ENCODE assay signal across 1 cellular context in genomic region chr17:57459286-57459915, GRCh38.
TF ChIP-seq lines count a peak whose summit lies in the region.

No MANE protein-coding gene starts in this region.

TF ChIP-seq in K562, 482 proteins besides CTCF, POLR2A, EP300 and RAD21 (continued from another document and continues in another):
- peak; percentile 55; the same call in 1 of the 2 replicates for TF ChIP-seq MGA (IDR thresholded peaks at IDR 0.05)
- TF ChIP-seq MYBL2 (IDR thresholded peaks at IDR 0.05; ENCODE audit: low read depth) = no peak
- TF ChIP-seq MYBL2 (CRISPR knock-in tag; IDR thresholded peaks at IDR 0.05; ENCODE audit: borderline replicate concordance) = no peak
- no peak for TF ChIP-seq GTF2A2 (tag; IDR thresholded peaks at IDR 0.05)
- peak in 1 of 2 experiments; percentile 31; a peak in 1 of 4 replicates for TF ChIP-seq KDM1A (IDR thresholded peaks at IDR 0.05)
- TF ChIP-seq NELFE (IDR thresholded peaks at IDR 0.05; ENCODE audit: insufficient read depth, insufficient read length) = no peak
- no peak for TF ChIP-seq BRF1 (IDR thresholded peaks at IDR 0.05; ENCODE audit: borderline replicate concordance, extremely low read depth, insufficient read length)
- TF ChIP-seq NBN (IDR thresholded peaks at IDR 0.05; ENCODE audit: low read depth) = peak; percentile 78; the same call in 1 of the 2 replicates
- TF ChIP-seq ARNT (IDR thresholded peaks at IDR 0.05) = 0 out of 4 replicates have a peak, but pooled peaks of 1 of the 2 experiments have one; percentile 50
- TF ChIP-seq ZFP30 (CRISPR knock-in tag; IDR thresholded peaks at IDR 0.05; ENCODE audit: borderline replicate concordance) = no peak
- TF ChIP-seq RBM39 (optimal IDR thresholded peaks at IDR 0.05; ENCODE audit: low read depth, low read length) = no peak
- no peak for TF ChIP-seq ZNF551 (CRISPR knock-in tag; IDR thresholded peaks at IDR 0.05)
- TF ChIP-seq RBM34 (IDR thresholded peaks at IDR 0.05; ENCODE audit: borderline replicate concordance, insufficient read depth, low read length) = no peak
- TF ChIP-seq ZNF263 (CRISPR knock-in tag; IDR thresholded peaks at IDR 0.05; ENCODE audit: borderline replicate concordance) = peak; percentile 53; the same call in 1 of the 2 replicates
- TF ChIP-seq ZNF24 (IDR thresholded peaks at IDR 0.05) = no peak
- no peak for TF ChIP-seq SP1 (CRISPR knock-in tag; IDR thresholded peaks at IDR 0.05)
- no peak for TF ChIP-seq CHCHD3 (CRISPR knock-in tag; IDR thresholded peaks at IDR 0.05)
- no peak for TF ChIP-seq HDAC6 (IDR thresholded peaks at IDR 0.05; ENCODE audit: low read depth, low read length)
- peak; percentile 42; the same call in 1 of the 2 replicates for TF ChIP-seq ZNF583 (CRISPR knock-in tag; IDR thresholded peaks at IDR 0.05)
- no peak for TF ChIP-seq ZBTB40 (IDR thresholded peaks at IDR 0.05)
- TF ChIP-seq ZBTB40 (CRISPR knock-in tag; IDR thresholded peaks at IDR 0.05) = no peak
- no peak; the same call in 1 of the 2 replicates for TF ChIP-seq MTA1 (IDR thresholded peaks at IDR 0.05; ENCODE audit: borderline replicate concordance)
- TF ChIP-seq TSC22D4 (tag; IDR thresholded peaks at IDR 0.05) = no peak
- TF ChIP-seq CCNT2 (IDR thresholded peaks at IDR 0.05; ENCODE audit: borderline replicate concordance, extremely low read depth, insufficient read length, low read depth, low read length) = peak; percentile 20
- TF ChIP-seq ZNF324 (CRISPR knock-in tag; IDR thresholded peaks at IDR 0.05) = no peak
- no peak for TF ChIP-seq WHSC1 (IDR thresholded peaks at IDR 0.05; ENCODE audit: low read length)
- TF ChIP-seq HNRNPUL1 (IDR thresholded peaks at IDR 0.05; ENCODE audit: low read length) = no peak
- TF ChIP-seq THRB (CRISPR knock-in tag; conservative IDR thresholded peaks at IDR 0.05) = 0 out of 2 replicates have a peak, but pooled peaks have one; percentile 52
- no peak for TF ChIP-seq RHOXF2B (CRISPR knock-in tag; conservative IDR thresholded peaks at IDR 0.05)
- TF ChIP-seq SMARCE1 (IDR thresholded peaks at IDR 0.05) = peak; percentile 76
- TF ChIP-seq NR4A1 (CRISPR knock-in tag; IDR thresholded peaks at IDR 0.05) = no peak
- no peak for TF ChIP-seq NR4A1 (tag; IDR thresholded peaks at IDR 0.05)
- no peak for TF ChIP-seq KDM4B (IDR thresholded peaks at IDR 0.05; ENCODE audit: borderline replicate concordance in 2 of 2, low read depth in 1 of 2)
- TF ChIP-seq ZNF197 (CRISPR knock-in tag; IDR thresholded peaks at IDR 0.05; ENCODE audit: low read depth) = no peak
- TF ChIP-seq ZFP91 (CRISPR knock-in tag; IDR thresholded peaks at IDR 0.05) = no peak
